9 cellular contexts compared by ENCODE assay signal in the genomic region with DNA sequence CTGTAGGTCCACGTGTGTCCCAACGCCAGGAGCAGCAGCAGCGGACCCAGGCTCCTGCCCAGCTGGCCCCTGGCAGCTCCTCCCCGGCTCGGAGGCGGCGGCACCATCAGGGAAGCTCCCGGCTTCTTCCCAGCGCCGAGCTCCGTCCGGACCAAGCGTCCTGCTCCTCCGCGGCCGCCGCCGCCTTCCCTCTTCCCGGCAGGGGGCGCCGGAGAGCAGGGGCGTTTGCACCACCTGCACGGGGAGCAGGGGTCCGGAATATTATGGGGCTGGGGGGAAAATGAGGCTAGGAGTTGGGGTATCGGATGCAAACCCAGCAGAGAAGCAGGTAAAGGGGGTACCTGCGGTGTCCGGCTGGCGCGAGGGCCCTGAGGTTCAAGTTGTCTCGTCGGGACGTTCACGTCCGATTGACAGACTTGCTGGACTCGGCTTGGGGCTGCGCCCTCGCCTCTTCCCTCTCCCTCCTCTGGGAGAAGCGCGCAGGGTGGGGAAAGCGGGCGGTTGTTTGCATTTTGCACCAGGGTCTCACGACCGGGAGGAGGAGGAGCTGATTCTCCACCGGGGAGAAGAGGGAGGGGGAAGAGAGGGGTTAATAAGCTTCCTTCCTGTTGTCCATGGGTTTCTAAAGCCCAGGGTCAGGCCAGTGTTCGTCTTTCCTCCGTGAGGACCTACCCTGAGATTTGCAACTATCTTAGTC. TPM values are rescaled to one million over a fixed set of nuclear protein-coding genes. Genes with fewer than 3 reads are reported as not detected.
A peak's percentile ranks its signal among the peaks of the same experiment; 100 is the strongest.
DNase-seq lines count a peak whose midpoint lies in the region; ATAC-seq, FAIRE-seq and TF ChIP-seq lines count a peak whose summit lies in the region.
"Had no signal": no experiment of that assay in that cellular context is flagged by ENCODE, and none has a peak within 500 bp of the region (broad histone marks: within the 10 kb centered on the region; RNA-seq: fewer than 3 reads in every experiment).

Gene CCBE1 (minus strand): TSS at position 188 of the 697 bp plus-strand sequence.

- peak within 1 kb of the TSS; percentile 46 for H3K4me3 Mint-ChIP-seq in dendritic cell treated with granulocyte-macrophage colony-stimulating factor and Interleukin-4, amounts not matched to agents 40 ng/mL and 50 ng/mL, for 4 days
- H3K4me3 Mint-ChIP-seq in stimulated activated effector memory CD8-positive, alpha-beta T cell treated with anti-CD3 and anti-CD28 coated beads, Interleukin-12 subunit alpha, Interleukin-12 subunit beta, amount 100 ng/mL, for 72 hours: no peak within 1 kb of the TSS

- no peaks in the 10 kb centered on the region for H3K9me3 Mint-ChIP-seq in dendritic cell treated with granulocyte-macrophage colony-stimulating factor and Interleukin-4, amounts not matched to agents 40 ng/mL and 50 ng/mL, for 4 days
- H3K9me3 Mint-ChIP-seq in stimulated activated effector memory CD8-positive, alpha-beta T cell treated with anti-CD3 and anti-CD28 coated beads, Interleukin-12 subunit alpha, Interleukin-12 subunit beta, amount 100 ng/mL, for 72 hours: no peaks in the 10 kb centered on the region

- DNase-seq in NCI-H524 (lab: John Stamatoyannopoulos, UW): peak; percentile 12 to 55
- DNase-seq in NCI-H524 treated with DMSO at 0.1 percent for 48 hours (lab: John Stamatoyannopoulos, UW): no peak
- DNase-seq in RCC 7860 (ENCODE audit: low spot score): peak; percentile 51
- DNase-seq in lower leg skin (ENCODE audit: low spot score in 2 of 2): peak; percentile 36 to 92
- peak; percentile 34 to 73 for DNase-seq in stimulated activated effector memory CD8-positive, alpha-beta T cell treated with anti-CD3 and anti-CD28 coated beads, Interleukin-12 subunit alpha, Interleukin-12 subunit beta, amount 100 ng/mL, for 72 hours (ENCODE audit: low spot score in 2 of 2)
- no peak for DNase-seq in GM19240 (ENCODE audit: insufficient read length, low spot score)

- no peak within 1 kb of the TSS for H3K27ac Mint-ChIP-seq in dendritic cell treated with granulocyte-macrophage colony-stimulating factor and Interleukin-4, amounts not matched to agents 40 ng/mL and 50 ng/mL, for 4 days
- no peak within 1 kb of the TSS for H3K27ac Mint-ChIP-seq in stimulated activated effector memory CD8-positive, alpha-beta T cell treated with anti-CD3 and anti-CD28 coated beads, Interleukin-12 subunit alpha, Interleukin-12 subunit beta, amount 100 ng/mL, for 72 hours

- WGBS in lower leg skin, 2 donors: 0 to 1% methylated on average over 30 to 38 of the region's 46 CpGs

- no peaks in the 10 kb centered on the region for H3K36me3 Mint-ChIP-seq in dendritic cell treated with granulocyte-macrophage colony-stimulating factor and Interleukin-4, amounts not matched to agents 40 ng/mL and 50 ng/mL, for 4 days (ENCODE audit: low read depth)
- no peaks in the 10 kb centered on the region for H3K36me3 Mint-ChIP-seq in stimulated activated effector memory CD8-positive, alpha-beta T cell treated with anti-CD3 and anti-CD28 coated beads, Interleukin-12 subunit alpha, Interleukin-12 subunit beta, amount 100 ng/mL, for 72 hours

- intact Hi-C loops in dendritic cell treated with granulocyte-macrophage colony-stimulating factor and Interleukin-4, amounts not matched to agents 40 ng/mL and 50 ng/mL, for 4 days (cut with micrococcal nuclease): loop anchor here (5.0 kb wide), 1 partner anchor 850 kb away; no protein-coding TSS in a partner anchor
- intact Hi-C loops in lower leg skin (cut with DNase I; ENCODE audit: low total_unique reads): no loop called here

- peaks cover 68% of the 10 kb centered on the region for H3K27me3 Mint-ChIP-seq in dendritic cell treated with granulocyte-macrophage colony-stimulating factor and Interleukin-4, amounts not matched to agents 40 ng/mL and 50 ng/mL, for 4 days

- TF ChIP-seq CTCF in lower leg skin (IDR thresholded peaks at IDR 0.05): peak in 1 of 3 donors; percentile 38

- peaks cover 8% of the 10 kb centered on the region for H3K4me1 Mint-ChIP-seq in dendritic cell treated with granulocyte-macrophage colony-stimulating factor and Interleukin-4, amounts not matched to agents 40 ng/mL and 50 ng/mL, for 4 days (ENCODE audit: low read depth)
- H3K4me1 Mint-ChIP-seq in stimulated activated effector memory CD8-positive, alpha-beta T cell treated with anti-CD3 and anti-CD28 coated beads, Interleukin-12 subunit alpha, Interleukin-12 subunit beta, amount 100 ng/mL, for 72 hours: peaks cover 6% of the 10 kb centered on the region

- H3K4me3 ChIP-seq in lower leg skin (ENCODE audit: low read depth, poor library complexity, severe bottlenecking): peak within 1 kb of the TSS; percentile 21

- peak; percentile 72 for ATAC-seq in HG02981 (IDR thresholded peaks at IDR 0.05; ENCODE audit: unreplicated experiment)
- peak; percentile 45 for ATAC-seq in stimulated activated effector memory CD8-positive, alpha-beta T cell treated with anti-CD3 and anti-CD28 coated beads, Interleukin-12 subunit alpha, Interleukin-12 subunit beta, amount 100 ng/mL, for 72 hours

- TF ChIP-seq POLR2A in lower leg skin (IDR thresholded peaks at IDR 0.05): no peak

- no peak for FAIRE-seq in RCC 7860 (lab: Jason Lieb, UNC)
- FAIRE-seq: G401.6 had no signal

RNA-seq across cellular contexts. Expression of gene CCBE1, which starts in this region (rescaled TPM):
- total RNA-seq in lower leg skin: 10 to 100 TPM in 1 of 4 donors, 1 to 10 TPM in 3; 3.0 to 15.5 (median 3.2) TPM

Comparison
In these comparisons a context has a peak if more than half of its experiments do, and no peak if none do; other contexts are left out.
1. DNase-seq: peak in NCI-H524 (2 of 2), RCC 7860 (single experiment), lower leg skin (2 of 2) and stimulated activated effector memory CD8-positive, alpha-beta T cell treated with anti-CD3 and anti-CD28 coated beads, Interleukin-12 subunit alpha, Interleukin-12 subunit beta, amount 100 ng/mL, for 72 hours (2 of 2); none in NCI-H524 treated with DMSO at 0.1 percent for 48 hours (single experiment) and GM19240 (single experiment).